8 cellular contexts compared by ENCODE assay signal in the genomic region with DNA sequence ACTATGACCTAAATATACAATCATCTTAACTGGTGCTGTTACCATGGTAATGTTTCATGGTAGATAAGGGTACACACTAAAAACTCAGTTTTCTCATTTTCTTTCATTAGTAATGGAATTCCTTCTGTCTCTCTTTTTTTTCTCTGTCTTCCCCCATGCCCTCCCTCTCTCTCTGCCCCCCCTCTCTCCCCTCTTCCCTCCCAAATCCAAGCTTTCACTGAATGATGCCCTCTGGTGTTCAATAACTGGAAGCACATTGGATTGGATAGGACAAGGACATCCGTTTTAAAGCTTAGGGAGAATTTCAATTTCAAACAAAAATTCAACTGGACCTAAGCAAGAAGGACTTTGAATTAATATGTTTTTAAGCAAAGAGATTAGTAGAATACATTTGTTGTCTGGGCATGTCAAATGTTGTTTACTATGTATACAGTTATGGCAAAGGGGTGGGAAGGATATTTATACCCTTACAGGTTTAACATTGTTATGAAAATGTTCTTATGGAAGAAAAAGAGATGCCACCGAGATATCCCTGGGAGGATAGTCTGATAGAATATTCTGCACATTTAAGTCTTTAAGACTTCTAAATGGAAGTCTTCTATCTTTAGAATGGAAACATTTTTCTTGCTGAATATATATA. TPM values are rescaled to one million over a fixed set of nuclear protein-coding genes. Genes with fewer than 3 reads are reported as not detected.
DNase-seq lines count a peak whose midpoint lies in the region; ATAC-seq and TF ChIP-seq lines count a peak whose summit lies in the region.

No MANE protein-coding gene starts in this region.

- intact Hi-C loops in activated CD8-positive, alpha-beta T cell treated with anti-CD3 and anti-CD28 coated beads for 36 hours (cut with micrococcal nuclease) = no loop called here

- ATAC-seq in activated CD8-positive, alpha-beta T cell treated with anti-CD3 and anti-CD28 coated beads for 36 hours = no peak
- no peak for ATAC-seq in HG02798 (IDR thresholded peaks at IDR 0.05; ENCODE audit: poor library complexity, unreplicated experiment)

- POLR2A ChIA-PET in BJ (lab: Charles Lee) = no interaction called here
- POLR2A ChIA-PET in activated CD8-positive, alpha-beta T cell treated with anti-CD3 and anti-CD28 coated beads for 36 hours (lab: Charles Lee) = interaction anchor here (0.6 kb wide), 1 partner anchor 1153 kb away, joined by 3 read pairs; no protein-coding TSS in a partner anchor

- H3K79me2 ChIP-seq in SU-DHL-6 (ENCODE audit: insufficient read depth, low read length) = no peaks in the 10 kb centered on the region

- no peaks in the 10 kb centered on the region for H3K36me3 Mint-ChIP-seq in activated CD8-positive, alpha-beta T cell treated with anti-CD3 and anti-CD28 coated beads for 36 hours (ENCODE audit: low read depth)

- H3F3A ChIP-seq in SU-DHL-6 (ENCODE audit: insufficient read depth) = no peaks in the 10 kb centered on the region

- CTCF ChIA-PET in BJ (lab: Yijun Ruan, JAX) = interaction anchor here (0.6 to 2.9 kb wide), 9 partner anchors 8 to 1298 kb away, joined by 3 to 9 read pairs (median 4); no protein-coding TSS in a partner anchor
- CTCF ChIA-PET in activated CD8-positive, alpha-beta T cell treated with anti-CD3 and anti-CD28 coated beads for 36 hours (lab: Charles Lee) = no interaction called here

- no peaks in the 10 kb centered on the region for H3K9me2 ChIP-seq in SU-DHL-6 (replicated peaks; ENCODE audit: insufficient read depth, low read length)

- H3K27me3 Mint-ChIP-seq in activated CD8-positive, alpha-beta T cell treated with anti-CD3 and anti-CD28 coated beads for 36 hours = peaks cover 22% of the 10 kb centered on the region

- H3K36me3 ChIP-seq in BJ (ENCODE audit: control insufficient read depth, insufficient read depth, low read length) (no peaks in the 10 kb centered on the region), SU-DHL-6 (ENCODE audit: low read length) (no peaks in the 10 kb centered on the region)

- no peak overlapping the region for H3K27ac Mint-ChIP-seq in activated CD8-positive, alpha-beta T cell treated with anti-CD3 and anti-CD28 coated beads for 36 hours

- no peak for DNase-seq in BJ (ENCODE audit: low read depth)
- peak; percentile 9 for DNase-seq in HFF-Myc (ENCODE audit: extremely low read depth, low read depth)
- peak; percentile 33 for DNase-seq in iris pigment epithelial cell (ENCODE audit: low read depth)
- no peak for DNase-seq in activated CD8-positive, alpha-beta T cell treated with anti-CD3 and anti-CD28 coated beads for 36 hours
- no peak for DNase-seq in GM19240 (ENCODE audit: insufficient read length, low spot score)
- no peak for DNase-seq in 8988T

- H4K20me1 ChIP-seq in SU-DHL-6 (ENCODE audit: low read depth, low read length) = no peaks in the 10 kb centered on the region

- no peak overlapping the region for H3K9ac ChIP-seq in SU-DHL-6 (ENCODE audit: low read length)

- no peak overlapping the region for H3K27ac ChIP-seq in SU-DHL-6 (ENCODE audit: low read depth, low read length)

- H2AFZ ChIP-seq in SU-DHL-6 (ENCODE audit: low read depth, low read length, severe bottlenecking) = no peak overlapping the region

- no peaks in the 10 kb centered on the region for H3K27me3 ChIP-seq in BJ (ENCODE audit: control insufficient read depth, insufficient read depth, low read length)
- no peaks in the 10 kb centered on the region for H3K27me3 ChIP-seq in SU-DHL-6 (ENCODE audit: low read length)

- H3K4me1 Mint-ChIP-seq in activated CD8-positive, alpha-beta T cell treated with anti-CD3 and anti-CD28 coated beads for 36 hours (ENCODE audit: low read depth) = no peaks in the 10 kb centered on the region

- no peaks in the 10 kb centered on the region for H3K9me3 ChIP-seq in SU-DHL-6 (ENCODE audit: insufficient read depth, low read length)

- no peak overlapping the region for H3K4me3 Mint-ChIP-seq in activated CD8-positive, alpha-beta T cell treated with anti-CD3 and anti-CD28 coated beads for 36 hours

- no peak overlapping the region for H3K4me2 ChIP-seq in SU-DHL-6 (ENCODE audit: low read depth, low read length, poor library complexity, severe bottlenecking)

- TF ChIP-seq CTCF in BJ (IDR thresholded peaks at IDR 0.05; ENCODE audit: insufficient read depth, low read depth, low read length) (peak; percentile 45), HFF-Myc (IDR thresholded peaks at IDR 0.05; ENCODE audit: low read depth, low read length, missing control alignments) (peak; percentile 47), SU-DHL-6 (IDR thresholded peaks at IDR 0.05; ENCODE audit: insufficient read depth, low read length, poor library complexity, severe bottlenecking) (peak; percentile 30)
- no peak for TF ChIP-seq CTCF in activated CD8-positive, alpha-beta T cell treated with anti-CD3 and anti-CD28 coated beads for 36 hours (IDR thresholded peaks at IDR 0.05)

- no peak overlapping the region for H3K4me3 ChIP-seq in BJ (ENCODE audit: low read depth, low read length)
- no peak overlapping the region for H3K4me3 ChIP-seq in HFF-Myc (replicated peaks; ENCODE audit: low read depth, low read length)
- no peak overlapping the region for H3K4me3 ChIP-seq in SU-DHL-6 (ENCODE audit: insufficient read depth, low read length, poor library complexity, severe bottlenecking)

- H3K9me3 Mint-ChIP-seq in activated CD8-positive, alpha-beta T cell treated with anti-CD3 and anti-CD28 coated beads for 36 hours = no peaks in the 10 kb centered on the region

RNA-seq across cellular contexts. Expression of a gene that starts 6.1 kb away (rescaled TPM):
- 27.0 and 30.1 TPM in 2 replicates for polyA plus RNA-seq in BJ (2011; rRNA removed)
- 37.1 and 38.7 TPM in 2 replicates for polyA minus RNA-seq in BJ (2011; rRNA and poly(A)+ RNA removed)
- not detected for total RNA-seq in activated CD8-positive, alpha-beta T cell treated with anti-CD3 and anti-CD28 coated beads for 36 hours

Comparison
In these comparisons a context has a peak if more than half of its experiments do, and no peak if none do; other contexts are left out.
1. DNase-seq: peak in HFF-Myc (single experiment) and iris pigment epithelial cell (single experiment); none in BJ (single experiment), activated CD8-positive, alpha-beta T cell treated with anti-CD3 and anti-CD28 coated beads for 36 hours (single experiment), GM19240 (single experiment) and 8988T (single experiment).